35 cellular contexts compared by ENCODE assay signal in genomic region chr4:96809563-96809962, GRCh38.
"Had no signal": no experiment of that assay in that cellular context is flagged by ENCODE, and none has a peak within 500 bp of the region (broad histone marks: within the 10 kb centered on the region; RNA-seq: fewer than 3 reads in every experiment).

No MANE protein-coding gene starts in this region.

- H3K36me3 ChIP-seq: MG63 had no signal

- H3K4me3 ChIP-seq: MG63 had no signal

- H3K27me3 ChIP-seq: MG63 had no signal

- DNase-seq: Kasumi-1, MG63, MM.1S, MV-4-11, NCI-H1048, NCI-H1092, NCI-H1092 treated with DMSO at 0.1 percent for 48 hours, NCI-H1105, NCI-H1105 treated with DMSO at 0.1 percent for 48 hours, NCI-H1417, NCI-H1417 treated with DMSO at 0.1 percent for 48 hours, NCI-H1436, NCI-H1436 treated with DMSO at 0.1 percent for 48 hours, NCI-H146, NCI-H1694, NCI-H1694 treated with DMSO at 0.1 percent for 48 hours, NCI-H187, NCI-H187 treated with DMSO at 0.1 percent for 48 hours, NCI-H1930, NCI-H2029, NCI-H2029 treated with DMSO at 0.1 percent for 48 hours, NCI-H2081, NCI-H2081 treated with DMSO at 0.1 percent for 48 hours, NCI-H2107, NCI-H2171, NCI-H2171 treated with DMSO at 0.1 percent for 48 hours, NCI-H2227 treated with DMSO at 0.1 percent for 48 hours, NCI-H226, NCI-H345, NCI-H446, NCI-H446 treated with DMSO at 0.1 percent for 48 hours, NCI-H510A, NCI-H510A treated with DMSO at 0.1 percent for 48 hours, NCI-H524, NCI-H524 treated with DMSO at 0.1 percent for 48 hours had no signal

- H3K9me3 ChIP-seq: MG63 had no signal
